Comparison of ENCODE assay signal across 19 cellular contexts in genomic region chr9:99004115-99004514, GRCh38.
"Had no signal": no experiment of that assay in that cellular context is flagged by ENCODE, and none has a peak within 500 bp of the region (broad histone marks: within the 10 kb centered on the region; RNA-seq: fewer than 3 reads in every experiment).

No MANE protein-coding gene starts in this region.

- H3K36me3 Mint-ChIP-seq: activated naive CD8-positive, alpha-beta T cell had no signal

- H3K4me1 ChIP-seq: colonic mucosa, foreskin keratinocyte, prostate gland had no signal

- H3K27ac Mint-ChIP-seq: activated naive CD8-positive, alpha-beta T cell; WTC11 had no signal

- H3K27ac ChIP-seq: adrenal gland, ascending aorta, brain microvascular endothelial cell, colonic mucosa, foreskin keratinocyte, prostate gland, upper lobe of left lung had no signal

- ATAC-seq: foreskin keratinocyte; naive thymus-derived CD4-positive, alpha-beta T cell; stimulated activated naive CD8-positive, alpha-beta T cell treated with anti-CD3 and anti-CD28 coated beads, Interleukin-15, amount 100 ng/mL, for 72 hours; WTC11 had no signal

- H3K4me3 Mint-ChIP-seq: activated naive CD8-positive, alpha-beta T cell; naive thymus-derived CD4-positive, alpha-beta T cell; neural crest cell; stimulated activated naive CD8-positive, alpha-beta T cell treated with anti-CD3 and anti-CD28 coated beads, Interleukin-15, amount 100 ng/mL, for 72 hours; T-helper 1 cell treated with Interleukin-12 subunit alpha and Interleukin-12 subunit beta and Interleukin-4 antibody, amounts not matched to agents 30 μg/mL and 1 μg/mL, for 36 hours; WTC11 had no signal

- H3K9me3 Mint-ChIP-seq: stimulated activated naive CD8-positive, alpha-beta T cell treated with anti-CD3 and anti-CD28 coated beads, Interleukin-15, amount 100 ng/mL, for 72 hours had no signal

- H3K27me3 ChIP-seq: adrenal gland, ascending aorta, brain microvascular endothelial cell, colonic mucosa, upper lobe of left lung had no signal

- H3K36me3 ChIP-seq: ascending aorta, brain microvascular endothelial cell, colonic mucosa, prostate gland, upper lobe of left lung had no signal

- H3K27me3 Mint-ChIP-seq: stimulated activated naive CD8-positive, alpha-beta T cell treated with anti-CD3 and anti-CD28 coated beads, Interleukin-15, amount 100 ng/mL, for 72 hours had no signal

- DNase-seq: activated gamma-delta T cell treated with Interleukin-2 at 50 U/mL for 16 hours; brain microvascular endothelial cell; central memory CD4-positive, alpha-beta T cell; colonic mucosa; erythroblast; foreskin keratinocyte; left ventricle myocardium inferior; stimulated activated CD4-positive, alpha-beta T cell treated with anti-CD3 and anti-CD28 coated beads, Interleukin-2, amount 100 ng/mL, for 48 hours; stimulated activated naive CD8-positive, alpha-beta T cell treated with anti-CD3 and anti-CD28 coated beads, Interleukin-15, amount 100 ng/mL, for 72 hours; T1000 had no signal

- H3K9me3 ChIP-seq: adrenal gland, ascending aorta, colonic mucosa, left ventricle myocardium inferior, prostate gland, upper lobe of left lung had no signal

- H3K4me3 ChIP-seq: adrenal gland, ascending aorta, colonic mucosa, left ventricle myocardium inferior, prostate gland, upper lobe of left lung had no signal
